In the genomic region with DNA sequence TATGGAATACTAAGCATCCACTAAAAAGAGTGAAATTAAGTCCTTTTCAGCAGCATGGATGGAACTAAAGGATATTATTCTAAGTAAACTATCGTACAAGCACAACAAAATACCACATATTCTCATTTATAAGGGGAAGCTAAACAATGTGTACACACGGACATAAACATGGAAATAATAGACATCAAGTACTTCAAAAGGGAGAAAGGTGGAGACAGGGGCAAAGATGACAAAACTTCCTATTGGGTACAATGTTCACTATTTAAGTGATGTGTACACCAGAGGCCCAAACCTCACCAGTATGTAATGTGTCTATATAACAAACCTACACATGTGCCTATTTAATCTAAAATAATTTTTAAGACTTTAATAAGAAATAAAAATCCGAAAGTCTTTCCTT, we compare ENCODE assay signal across 12 cellular contexts. TPM values are rescaled to one million over a fixed set of nuclear protein-coding genes. Genes with fewer than 3 reads are reported as not detected.
"Had no signal": no experiment of that assay in that cellular context is flagged by ENCODE, and none has a peak within 500 bp of the region (broad histone marks: within the 10 kb centered on the region; RNA-seq: fewer than 3 reads in every experiment).

No MANE protein-coding gene starts in this region.

- FAIRE-seq: H1, H54 had no signal

- H3K4me2 ChIP-seq: GM23338 had no signal

- H3K9me3 Mint-ChIP-seq: GM23338, HFFc6 had no signal

- H3K27ac ChIP-seq: GM23248 had no signal

- H3K4me1 Mint-ChIP-seq: GM23338, H9 had no signal

- H3K4me1 ChIP-seq: HAP-1 had no signal

- ATAC-seq: GM23338, HCT116 had no signal

- H3K4me3 ChIP-seq: GM23248, GM23338, HAP-1 had no signal

- H3K9me3 ChIP-seq: HAP-1 had no signal

- H3K9ac ChIP-seq: GM23248 had no signal

- H3K36me3 ChIP-seq: HAP-1 had no signal

- H3K4me3 Mint-ChIP-seq: GM23338, H9, HFFc6 had no signal

- H3K27ac Mint-ChIP-seq: GM23338, H9, HFFc6 had no signal

- H2AFZ ChIP-seq: GM23248, GM23338 had no signal

- DNase-seq: GM23248, GOT3, H7, H9, HCEC 1CT, HFFc6 had no signal

RNA-seq across cellular contexts. Expression of a gene that starts 2.2 kb away (rescaled TPM):
- total RNA-seq: GM23248, GM23338, H1, H4, H7, H9, HFFc6 had no signal
- polyA plus RNA-seq: GM23248, GM23338, H1 had no signal

RNA-seq across cellular contexts. Expression of a gene that starts 9.5 kb away (rescaled TPM):
- total RNA-seq: GM23248, GM23338, H1, H7, H9, HFFc6 had no signal
- polyA plus RNA-seq: GM23248, GM23338, H1 had no signal
